Comparison of ENCODE assay signal across 8 cellular contexts in genomic region chr12:45989277-45989856, GRCh38. TPM values are rescaled to one million over a fixed set of nuclear protein-coding genes. Genes with fewer than 3 reads are reported as not detected.
DNase-seq lines count a peak whose midpoint lies in the region; ATAC-seq and TF ChIP-seq lines count a peak whose summit lies in the region.

No MANE protein-coding gene starts in this region.

- ATAC-seq in GM19438 (IDR thresholded peaks at IDR 0.05; ENCODE audit: low read depth, unreplicated experiment): peak; percentile 10
- peak; percentile 1 for ATAC-seq in HG03558 (IDR thresholded peaks at IDR 0.05; ENCODE audit: extremely low read depth, unreplicated experiment)

- TF ChIP-seq CTCF in WI38 (IDR thresholded peaks at IDR 0.05; ENCODE audit: low read depth, low read length) (no peak), fibroblast of villous mesenchyme (IDR thresholded peaks at IDR 0.05; ENCODE audit: insufficient read depth, low read depth, low read length) (no peak), parathyroid adenoma (IDR thresholded peaks at IDR 0.05) (no peak)

- no peaks in the 10 kb centered on the region for H3K9me3 ChIP-seq in parathyroid adenoma (ENCODE audit: control insufficient read depth, low read length)

- DNase-seq in ELR (ENCODE audit: low read depth): peak; percentile 74
- DNase-seq in fibroblast of villous mesenchyme (ENCODE audit: low read depth): peak; percentile 71
- DNase-seq in SW 1271 (lab: John Stamatoyannopoulos, UW): no peak
- no peak for DNase-seq in NCI-H1694 treated with DMSO at 0.1 percent for 48 hours (lab: John Stamatoyannopoulos, UW)

- peak overlapping the region; percentile 89 for H3K4me3 ChIP-seq in WI38 (ENCODE audit: low read depth, low read length)
- peak overlapping the region; percentile 93 for H3K4me3 ChIP-seq in fibroblast of villous mesenchyme (ENCODE audit: low read depth, low read length)
- peak overlapping the region; percentile 95 for H3K4me3 ChIP-seq in parathyroid adenoma (ENCODE audit: low read depth, low read length)

- H3K9ac ChIP-seq in parathyroid adenoma: peak overlapping the region; percentile 98

- H3K4me2 ChIP-seq in parathyroid adenoma (ENCODE audit: low read length): peak overlapping the region; percentile 93

- no peaks in the 10 kb centered on the region for H3K27me3 ChIP-seq in parathyroid adenoma (ENCODE audit: control insufficient read depth, insufficient read depth, low read length)

- peak overlapping the region; percentile 93 for H3K27ac ChIP-seq in parathyroid adenoma

- H3K36me3 ChIP-seq in parathyroid adenoma (ENCODE audit: control insufficient read depth, insufficient read depth, low read length): no peaks in the 10 kb centered on the region

- peak overlapping the region; percentile 97 for H2AFZ ChIP-seq in parathyroid adenoma

- peaks cover 19% of the 10 kb centered on the region for H3K4me1 ChIP-seq in parathyroid adenoma

- H3K79me2 ChIP-seq in parathyroid adenoma: peaks cover 41% of the 10 kb centered on the region

RNA-seq across cellular contexts. Expression of gene SCAF11, which starts 1.0 kb away (rescaled TPM):
- total RNA-seq in fibroblast of villous mesenchyme: 114 and 186 TPM in 2 replicates

Comparison
In these comparisons a context has a peak if more than half of its experiments do, and no peak if none do; other contexts are left out.
1. DNase-seq: peak in ELR (single experiment) and fibroblast of villous mesenchyme (single experiment); none in SW 1271 (0 of 2) and NCI-H1694 treated with DMSO at 0.1 percent for 48 hours (single experiment).
2. Peak in every context shown above with its lines, with median percentiles within 50 percentile points of each other: H3K4me3 ChIP-seq.